8 cellular contexts compared by ENCODE assay signal in genomic region chr5:40834391-40834848, GRCh38. TPM values are rescaled to one million over a fixed set of nuclear protein-coding genes. Genes with fewer than 3 reads are reported as not detected.
DNase-seq lines count a peak whose midpoint lies in the region; ATAC-seq, FAIRE-seq and TF ChIP-seq lines count a peak whose summit lies in the region.

No MANE protein-coding gene starts in this region.

- POLR2A ChIA-PET in activated CD4-positive, alpha-beta T cell treated with anti-CD3 and anti-CD28 coated beads, Interleukin-2, amount 10 ng/mL, durations not matched to agents 7 days and 5 days (lab: Charles Lee), result interaction anchor here (0.6 kb wide), 1 partner anchor 24 kb away, joined by 3 read pairs; no protein-coding TSS in a partner anchor

- TF ChIP-seq CTCF in AG09309 (IDR thresholded peaks at IDR 0.05; ENCODE audit: control insufficient read depth, insufficient read depth, low read depth, low read length, missing control alignments), result no peak
- TF ChIP-seq CTCF in endodermal cell (conservative IDR thresholded peaks at IDR 0.05), result no peak
- TF ChIP-seq CTCF in neural crest cell (conservative IDR thresholded peaks at IDR 0.05), result no peak

- H3K36me3 Mint-ChIP-seq in activated CD4-positive, alpha-beta T cell treated with anti-CD3 and anti-CD28 coated beads, Interleukin-2, amount 10 ng/mL, durations not matched to agents 7 days and 5 days (ENCODE audit: low read depth), result peaks cover 51% of the 10 kb centered on the region
- H3K36me3 Mint-ChIP-seq in endodermal cell (ENCODE audit: low read depth) (peaks cover 54% of the 10 kb centered on the region), neural crest cell (ENCODE audit: low read depth) (peaks cover 38% of the 10 kb centered on the region)

- peaks cover 66% of the 10 kb centered on the region for H3K4me1 Mint-ChIP-seq in activated CD4-positive, alpha-beta T cell treated with anti-CD3 and anti-CD28 coated beads, Interleukin-2, amount 10 ng/mL, durations not matched to agents 7 days and 5 days
- H3K4me1 Mint-ChIP-seq in endodermal cell, result peaks cover 39% of the 10 kb centered on the region
- peaks cover 55% of the 10 kb centered on the region for H3K4me1 Mint-ChIP-seq in neural crest cell

- peak overlapping the region; percentile 94 for H3K4me3 Mint-ChIP-seq in activated CD4-positive, alpha-beta T cell treated with anti-CD3 and anti-CD28 coated beads, Interleukin-2, amount 10 ng/mL, durations not matched to agents 7 days and 5 days
- peak overlapping the region; percentile 97 for H3K4me3 Mint-ChIP-seq in endodermal cell
- peak overlapping the region; percentile 100 for H3K4me3 Mint-ChIP-seq in neural crest cell

- peaks cover 52% of the 10 kb centered on the region for H3K36me3 ChIP-seq in endodermal cell (ENCODE audit: control insufficient read depth, insufficient read depth, low read length)

- CTCF ChIA-PET in activated CD4-positive, alpha-beta T cell treated with anti-CD3 and anti-CD28 coated beads, Interleukin-2, amount 10 ng/mL, durations not matched to agents 7 days and 5 days (lab: Charles Lee), result interaction anchor here (0.9 kb wide), 1 partner anchor 36 kb away, joined by 4 read pairs; the partner anchor contains the start of gene PRKAA1

- peak overlapping the region; percentile 98 for H3K9ac ChIP-seq in endodermal cell (ENCODE audit: extremely low read depth, low read length, poor library complexity, severe bottlenecking)

- H3K27me3 ChIP-seq in endodermal cell (ENCODE audit: control insufficient read depth, insufficient read depth, low read length, poor library complexity, severe bottlenecking), result no peaks in the 10 kb centered on the region

- no peaks in the 10 kb centered on the region for H3K9me3 ChIP-seq in endodermal cell (ENCODE audit: control insufficient read depth, low read length)

- WGBS in endodermal cell (ENCODE audit: insufficient coverage in 1 of 2, insufficient read length in 1 of 2), 2 experiments, result 1% methylated on average over 19 to 21 of the region's 21 CpGs

- DNase-seq in AG09309 (ENCODE audit: low read depth) (no peak), HT-29 (ENCODE audit: low spot score) (peak; percentile 66), endodermal cell (no peak), neural crest cell (ENCODE audit: low read depth, low spot score) (no peak), urothelium cell line (ENCODE audit: low spot score) (no peak), HTR-8/SVneo (ENCODE audit: insufficient read length, low spot score) (no peak)
- DNase-seq in activated CD4-positive, alpha-beta T cell treated with anti-CD3 and anti-CD28 coated beads, Interleukin-2, amount 10 ng/mL, durations not matched to agents 7 days and 5 days, result peak; percentile 67

- H3K9me3 Mint-ChIP-seq in activated CD4-positive, alpha-beta T cell treated with anti-CD3 and anti-CD28 coated beads, Interleukin-2, amount 10 ng/mL, durations not matched to agents 7 days and 5 days, result peaks cover 2% of the 10 kb centered on the region
- H3K9me3 Mint-ChIP-seq in endodermal cell (no peaks in the 10 kb centered on the region), neural crest cell (no peaks in the 10 kb centered on the region)

- H3K27ac Mint-ChIP-seq in activated CD4-positive, alpha-beta T cell treated with anti-CD3 and anti-CD28 coated beads, Interleukin-2, amount 10 ng/mL, durations not matched to agents 7 days and 5 days, result peak overlapping the region; percentile 94
- peak overlapping the region; percentile 99 for H3K27ac Mint-ChIP-seq in endodermal cell
- peak overlapping the region; percentile 100 for H3K27ac Mint-ChIP-seq in neural crest cell (ENCODE audit: unreplicated experiment)

- no peaks in the 10 kb centered on the region for H3K27me3 Mint-ChIP-seq in activated CD4-positive, alpha-beta T cell treated with anti-CD3 and anti-CD28 coated beads, Interleukin-2, amount 10 ng/mL, durations not matched to agents 7 days and 5 days
- H3K27me3 Mint-ChIP-seq in endodermal cell (ENCODE audit: insufficient read depth), result no peaks in the 10 kb centered on the region
- peaks cover 20% of the 10 kb centered on the region for H3K27me3 Mint-ChIP-seq in neural crest cell (ENCODE audit: low read depth)

- peak overlapping the region; percentile 93 for H3K27ac ChIP-seq in endodermal cell (ENCODE audit: low read depth, low read length)

- FAIRE-seq in urothelium cell line (lab: Jason Lieb, UNC) (no peak), HTR-8/SVneo (lab: Jason Lieb, UNC) (no peak)

- H3K4me1 ChIP-seq in endodermal cell (ENCODE audit: control insufficient read depth, insufficient read depth, low read length), result peaks cover 8% of the 10 kb centered on the region

- H3K4me3 ChIP-seq in AG09309 (ENCODE audit: control insufficient read depth, low read depth, low read length) (peak overlapping the region; percentile 57), endodermal cell (ENCODE audit: low read length) (peak overlapping the region; percentile 99)

- ATAC-seq in HG02852 (IDR thresholded peaks at IDR 0.05; ENCODE audit: unreplicated experiment), result no peak

RNA-seq across cellular contexts. Expression of gene RPL37, which starts 0.6 kb away (rescaled TPM):
- 2,122 and 2,883 TPM in 2 replicates for total RNA-seq in HT-29 (2014; rRNA removed; shearing (Covaris generic))
- total RNA-seq in activated CD4-positive, alpha-beta T cell treated with anti-CD3 and anti-CD28 coated beads, Interleukin-2, amount 10 ng/mL, durations not matched to agents 7 days and 5 days, result 1,000 to 10,000 TPM; 1,565 to 1,761 TPM
- total RNA-seq in endodermal cell (1,000 to 10,000 TPM; 1,411 to 1,439 TPM), neural crest cell (1,432 and 1,510 TPM in 2 replicates)
- 2,660 TPM for polyA plus RNA-seq in endodermal cell (2013, experiment 1 of 2)
- polyA plus RNA-seq in endodermal cell (2013, experiment 2 of 2), result 2,413 TPM

RNA-seq across cellular contexts. Expression of gene CARD6, which starts 6.7 kb away (rescaled TPM):
- 1.2 and 1.3 TPM in 2 replicates for total RNA-seq in HT-29 (2014; rRNA removed; shearing (Covaris generic))
- total RNA-seq in activated CD4-positive, alpha-beta T cell treated with anti-CD3 and anti-CD28 coated beads, Interleukin-2, amount 10 ng/mL, durations not matched to agents 7 days and 5 days, result 1 to 10 TPM; 5.0 to 5.2 TPM
- total RNA-seq in endodermal cell, result under 1 TPM; 0.13 TPM
- polyA plus RNA-seq in endodermal cell (2013, experiment 1 of 2), result 0.21 TPM
- polyA plus RNA-seq in endodermal cell (2013, experiment 2 of 2), result not detected
- total RNA-seq in neural crest cell, result not detected in 2 replicates

RNA-seq across cellular contexts. Expression of gene PRKAA1, which starts 36.2 kb away (rescaled TPM):
- 81.0 and 81.4 TPM in 2 replicates for total RNA-seq in HT-29 (2014; rRNA removed; shearing (Covaris generic))
- 10 to 100 TPM; 71.3 to 84.1 TPM for total RNA-seq in activated CD4-positive, alpha-beta T cell treated with anti-CD3 and anti-CD28 coated beads, Interleukin-2, amount 10 ng/mL, durations not matched to agents 7 days and 5 days
- 10 to 100 TPM; 47.7 to 50.4 TPM for total RNA-seq in endodermal cell
- 28.2 TPM for polyA plus RNA-seq in endodermal cell (2013, experiment 1 of 2)
- 28.5 TPM for polyA plus RNA-seq in endodermal cell (2013, experiment 2 of 2)
- total RNA-seq in neural crest cell, result 39.2 and 41.8 TPM in 2 replicates

Comparison
In these comparisons a context has a peak if more than half of its experiments do, and no peak if none do; other contexts are left out.
1. DNase-seq: peak in HT-29 (single experiment) and activated CD4-positive, alpha-beta T cell treated with anti-CD3 and anti-CD28 coated beads, Interleukin-2, amount 10 ng/mL, durations not matched to agents 7 days and 5 days (single experiment); none in AG09309 (single experiment), endodermal cell (single experiment), neural crest cell (single experiment), urothelium cell line (single experiment) and HTR-8/SVneo (single experiment).
2. Peak in every context shown above with its lines, with median percentiles within 50 percentile points of each other: H3K27ac Mint-ChIP-seq and H3K4me3 Mint-ChIP-seq.